Comparison of ENCODE assay signal across 8 cellular contexts in the genomic region with DNA sequence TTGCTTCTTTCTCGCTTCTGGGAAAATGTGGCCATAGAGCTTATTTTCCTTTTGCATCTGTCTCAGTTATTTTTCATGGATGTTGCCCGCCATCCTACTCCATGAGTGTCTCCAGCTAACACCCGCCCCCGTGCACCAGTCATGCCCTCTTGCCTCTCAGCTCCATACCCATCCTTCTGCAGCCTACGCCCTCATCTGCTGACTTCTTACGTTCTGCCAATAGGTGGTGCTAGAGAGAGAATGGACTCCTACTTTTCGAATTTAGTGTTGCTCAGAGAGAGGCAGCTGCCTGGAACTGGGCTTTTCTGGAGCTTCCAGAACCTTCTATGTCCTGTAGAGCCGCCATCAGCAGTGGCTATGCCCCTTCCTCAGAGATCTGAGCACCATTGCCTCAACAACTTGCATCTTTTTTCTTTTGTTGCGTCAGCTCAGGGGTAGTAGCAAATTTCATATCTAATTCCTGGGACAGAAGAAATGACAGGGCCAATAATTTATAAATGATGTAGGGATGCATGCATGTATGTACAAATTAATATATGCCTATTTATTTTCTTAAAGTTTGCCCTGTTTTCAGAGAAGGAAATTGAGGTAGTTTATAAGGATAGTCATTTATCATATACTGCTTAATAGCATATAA.
DNase-seq lines count a peak whose midpoint lies in the region; ATAC-seq and TF ChIP-seq lines count a peak whose summit lies in the region.

No MANE protein-coding gene starts in this region.

- TF ChIP-seq CTCF in liver (IDR thresholded peaks at IDR 0.05; ENCODE audit: low read depth, low read length, missing input control), result peak; percentile 57

- peaks cover 0 to 3% (median 1%) of the 10 kb centered on the region in 4 donors for H3K27me3 ChIP-seq in liver (ENCODE audit: control insufficient read depth in 4 of 4, insufficient read depth in 4 of 4, low read length in 3 of 4)
- H3K27me3 ChIP-seq in naive thymus-derived CD4-positive, alpha-beta T cell (ENCODE audit: control insufficient read depth in 2 of 2, insufficient read depth in 2 of 2, low read length in 2 of 2), result no peaks in the 10 kb centered on the region

- no peaks in the 10 kb centered on the region for H3K9me3 ChIP-seq in liver (ENCODE audit: control insufficient read depth in 4 of 4, low read length in 3 of 4)
- H3K9me3 ChIP-seq in naive thymus-derived CD4-positive, alpha-beta T cell (ENCODE audit: control insufficient read depth in 2 of 3, low read length in 3 of 3), result no peaks in the 10 kb centered on the region

- no peak overlapping the region for H3K27ac Mint-ChIP-seq in naive thymus-derived CD4-positive, alpha-beta T cell

- H3K36me3 Mint-ChIP-seq in naive thymus-derived CD4-positive, alpha-beta T cell, result no peaks in the 10 kb centered on the region

- H3K4me1 Mint-ChIP-seq in naive thymus-derived CD4-positive, alpha-beta T cell, result no peaks in the 10 kb centered on the region

- no peak overlapping the region for H3K4me3 ChIP-seq in liver (ENCODE audit: low read depth in 1 of 3, low read length in 3 of 3)
- H3K4me3 ChIP-seq in naive thymus-derived CD4-positive, alpha-beta T cell (ENCODE audit: low read length), result no peak overlapping the region

- peak; percentile 51 to 75 for TF ChIP-seq RAD21 in liver (IDR thresholded peaks at IDR 0.05)

- H3K9me3 Mint-ChIP-seq in naive thymus-derived CD4-positive, alpha-beta T cell, result peaks cover 0 to 7% (median 4%) of the 10 kb centered on the region in 11 donors

- 27% methylated on average over 9 of the region's 9 CpGs for WGBS in liver

- peaks cover 0 to 4% (median 0%) of the 10 kb centered on the region in 5 donors for H3K27me3 Mint-ChIP-seq in naive thymus-derived CD4-positive, alpha-beta T cell

- CTCF ChIA-PET in naive thymus-derived CD4-positive, alpha-beta T cell (lab: Charles Lee), result no interaction called here

- no peaks in the 10 kb centered on the region for H3K36me3 ChIP-seq in liver (ENCODE audit: control insufficient read depth in 4 of 4, insufficient read depth in 3 of 4, low read depth in 1 of 4, low read length in 3 of 4)
- H3K36me3 ChIP-seq in naive thymus-derived CD4-positive, alpha-beta T cell (ENCODE audit: control insufficient read depth in 2 of 3, insufficient read depth in 3 of 3, low read length in 3 of 3), result no peaks in the 10 kb centered on the region

- no peak overlapping the region for H3K9ac ChIP-seq in liver (ENCODE audit: low read depth in 1 of 2, low read length in 2 of 2)

- POLR2A ChIA-PET in naive thymus-derived CD4-positive, alpha-beta T cell (lab: Charles Lee), result no interaction called here

- no peaks in the 10 kb centered on the region for H3K4me1 ChIP-seq in liver (ENCODE audit: control insufficient read depth in 4 of 4, insufficient read depth in 4 of 4, low read length in 3 of 4)
- no peaks in the 10 kb centered on the region for H3K4me1 ChIP-seq in naive thymus-derived CD4-positive, alpha-beta T cell (ENCODE audit: control insufficient read depth in 2 of 2, insufficient read depth in 2 of 2, low read length in 2 of 2)

- DNase-seq in activated CD4-positive, alpha-beta T cell treated with anti-CD3 and anti-CD28 coated beads, Interleukin-2, amount 50 U/mL, for 48 hours, result peak; percentile 3 to 7
- DNase-seq in activated CD4-positive, alpha-beta T cell treated with anti-CD3 and anti-CD28 coated beads for 4 hours, result no peak
- peak; percentile 38 for DNase-seq in NCI-H82 treated with DMSO at 0.1 percent for 48 hours (lab: John Stamatoyannopoulos, UW; ENCODE audit: unreplicated experiment)
- DNase-seq in cerebellar cortex (ENCODE audit: low spot score), result peak; percentile 56
- DNase-seq in naive thymus-derived CD4-positive, alpha-beta T cell, result no peak

- H3K27ac ChIP-seq in liver (ENCODE audit: low read depth in 1 of 2, low read length in 2 of 2), result no peak overlapping the region
- H3K27ac ChIP-seq in naive thymus-derived CD4-positive, alpha-beta T cell (ENCODE audit: low read depth, low read length), result no peak overlapping the region

- ATAC-seq in HG02870 (IDR thresholded peaks at IDR 0.05; ENCODE audit: unreplicated experiment) (peak; percentile 67), HG02623 (IDR thresholded peaks at IDR 0.05; ENCODE audit: unreplicated experiment) (no peak)
- no peak for ATAC-seq in naive thymus-derived CD4-positive, alpha-beta T cell

- H3K4me3 Mint-ChIP-seq in naive thymus-derived CD4-positive, alpha-beta T cell, result no peak overlapping the region

- intact Hi-C loops in naive thymus-derived CD4-positive, alpha-beta T cell (cut with micrococcal nuclease), result no loop called here

TF ChIP-seq in liver, 16 proteins besides CTCF, POLR2A, EP300 and RAD21:
- TF ChIP-seq ZBTB33 (IDR thresholded peaks at IDR 0.05) (no peak), TAF1 (conservative IDR thresholded peaks at IDR 0.05) (no peak), HNF4G (IDR thresholded peaks at IDR 0.05) (no peak), GABPA (IDR thresholded peaks at IDR 0.05 in 1 of 2, conservative IDR thresholded peaks at IDR 0.05 in 1 of 2) (no peak), FOXA2 (IDR thresholded peaks at IDR 0.05) (no peak), ATF3 (IDR thresholded peaks at IDR 0.05) (no peak), NR2F2 (IDR thresholded peaks at IDR 0.05) (no peak), SP1 (IDR thresholded peaks at IDR 0.05) (no peak), HNF4A (conservative IDR thresholded peaks at IDR 0.05) (no peak), YY1 (IDR thresholded peaks at IDR 0.05) (no peak), JUND (IDR thresholded peaks at IDR 0.05) (no peak), FOXA1 (IDR thresholded peaks at IDR 0.05) (no peak), EGR1 (IDR thresholded peaks at IDR 0.05; ENCODE audit: low read depth in 2 of 2) (no peak)
- TF ChIP-seq, protein P1, sequence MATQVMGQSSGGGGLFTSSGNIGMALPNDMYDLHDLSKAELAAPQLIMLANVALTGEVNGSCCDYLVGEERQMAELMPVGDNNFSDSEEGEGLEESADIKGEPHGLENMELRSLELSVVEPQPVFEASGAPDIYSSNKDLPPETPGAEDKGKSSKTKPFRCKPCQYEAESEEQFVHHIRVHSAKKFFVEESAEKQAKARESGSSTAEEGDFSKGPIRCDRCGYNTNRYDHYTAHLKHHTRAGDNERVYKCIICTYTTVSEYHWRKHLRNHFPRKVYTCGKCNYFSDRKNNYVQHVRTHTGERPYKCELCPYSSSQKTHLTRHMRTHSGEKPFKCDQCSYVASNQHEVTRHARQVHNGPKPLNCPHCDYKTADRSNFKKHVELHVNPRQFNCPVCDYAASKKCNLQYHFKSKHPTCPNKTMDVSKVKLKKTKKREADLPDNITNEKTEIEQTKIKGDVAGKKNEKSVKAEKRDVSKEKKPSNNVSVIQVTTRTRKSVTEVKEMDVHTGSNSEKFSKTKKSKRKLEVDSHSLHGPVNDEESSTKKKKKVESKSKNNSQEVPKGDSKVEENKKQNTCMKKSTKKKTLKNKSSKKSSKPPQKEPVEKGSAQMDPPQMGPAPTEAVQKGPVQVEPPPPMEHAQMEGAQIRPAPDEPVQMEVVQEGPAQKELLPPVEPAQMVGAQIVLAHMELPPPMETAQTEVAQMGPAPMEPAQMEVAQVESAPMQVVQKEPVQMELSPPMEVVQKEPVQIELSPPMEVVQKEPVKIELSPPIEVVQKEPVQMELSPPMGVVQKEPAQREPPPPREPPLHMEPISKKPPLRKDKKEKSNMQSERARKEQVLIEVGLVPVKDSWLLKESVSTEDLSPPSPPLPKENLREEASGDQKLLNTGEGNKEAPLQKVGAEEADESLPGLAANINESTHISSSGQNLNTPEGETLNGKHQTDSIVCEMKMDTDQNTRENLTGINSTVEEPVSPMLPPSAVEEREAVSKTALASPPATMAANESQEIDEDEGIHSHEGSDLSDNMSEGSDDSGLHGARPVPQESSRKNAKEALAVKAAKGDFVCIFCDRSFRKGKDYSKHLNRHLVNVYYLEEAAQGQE (IDR thresholded peaks at IDR 0.05), result no peak
TF ChIP-seq in liver: peak in this region for 0.

Comparison
In these comparisons a context has a peak if more than half of its experiments do, and no peak if none do; other contexts are left out.
1. DNase-seq: peak in activated CD4-positive, alpha-beta T cell treated with anti-CD3 and anti-CD28 coated beads, Interleukin-2, amount 50 U/mL, for 48 hours (2 of 2), NCI-H82 treated with DMSO at 0.1 percent for 48 hours (single experiment) and cerebellar cortex (single experiment); none in activated CD4-positive, alpha-beta T cell treated with anti-CD3 and anti-CD28 coated beads for 4 hours (0 of 2) and naive thymus-derived CD4-positive, alpha-beta T cell (0 of 9).